Comparison of ENCODE assay signal across 15 cellular contexts in the genomic region with DNA sequence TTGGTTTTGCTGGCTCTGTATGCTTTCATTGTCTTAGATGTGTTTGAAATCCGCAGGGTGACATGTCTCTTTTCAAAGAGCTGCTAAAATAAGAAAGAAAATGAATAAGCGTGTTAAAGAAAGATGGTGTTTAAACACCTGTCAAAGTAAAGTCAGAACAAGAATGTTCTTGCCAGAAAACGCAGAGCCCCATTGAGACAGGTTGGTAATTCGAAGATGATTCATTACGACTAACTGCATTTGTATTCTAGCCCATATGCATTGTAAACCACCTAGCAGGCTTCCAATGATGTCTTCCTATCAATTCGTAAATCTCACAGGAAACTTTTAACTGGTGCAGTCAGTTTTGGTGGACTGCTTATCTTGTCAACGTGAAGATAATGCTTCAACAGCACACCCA. TPM values are rescaled to one million over a fixed set of nuclear protein-coding genes. Genes with fewer than 3 reads are reported as not detected.
DNase-seq lines count a peak whose midpoint lies in the region; ATAC-seq and TF ChIP-seq lines count a peak whose summit lies in the region.
"Had no signal": no experiment of that assay in that cellular context is flagged by ENCODE, and none has a peak within 500 bp of the region (broad histone marks: within the 10 kb centered on the region; RNA-seq: fewer than 3 reads in every experiment).

No MANE protein-coding gene starts in this region.

- no peaks in the 10 kb centered on the region for H3F3A ChIP-seq in PC-9 (ENCODE audit: insufficient read depth, low read depth)

- TF ChIP-seq POLR2A in spleen (IDR thresholded peaks at IDR 0.05): no peak

- H3K9me3 ChIP-seq in Panc1 (ENCODE audit: control insufficient read depth, insufficient read depth, low read depth, low read length) (no peaks in the 10 kb centered on the region), PC-9 (ENCODE audit: insufficient read depth, low read depth) (no peaks in the 10 kb centered on the region), spleen (no peaks in the 10 kb centered on the region)
- H3K9me3 ChIP-seq: BLaER1 had no signal

- H3K4me1 ChIP-seq in Panc1 (ENCODE audit: control insufficient read depth, insufficient read depth, low read length) (peaks cover 39% of the 10 kb centered on the region), PC-9 (replicated peaks; ENCODE audit: insufficient read depth) (peaks cover 17% of the 10 kb centered on the region; the same call in 1 of the 2 replicates), spleen (peaks cover 8 to 77% (median 47%) of the 10 kb centered on the region in 6 donors)

- H3K4me1 Mint-ChIP-seq in activated CD8-positive, alpha-beta T cell treated with anti-CD3 and anti-CD28 coated beads for 36 hours (ENCODE audit: low read depth): peaks cover 19% of the 10 kb centered on the region

- H2AFZ ChIP-seq in PC-9: no peak overlapping the region

- H3K4me2 ChIP-seq in PC-9: no peak overlapping the region
- H3K4me2 ChIP-seq: BLaER1 had no signal

- peaks cover 30% of the 10 kb centered on the region for H3K79me2 ChIP-seq in PC-9 (ENCODE audit: low read depth)

- DNase-seq in stimulated activated CD4-positive, alpha-beta T cell treated with anti-CD3 and anti-CD28 coated beads, Interleukin-4, amount 100 ng/mL, for 24 hours: peak; percentile 5
- DNase-seq in stimulated activated CD4-positive, alpha-beta T cell treated with anti-CD3 and anti-CD28 coated beads, Interleukin-2, amount 100 ng/mL, for 48 hours: no peak
- no peak for DNase-seq in Panc1 (ENCODE audit: low read depth, low spot score)
- DNase-seq in fibroblast of mammary gland (ENCODE audit: low read depth): peak; percentile 46
- no peak for DNase-seq in PC-9
- no peak for DNase-seq in spleen
- DNase-seq in activated CD8-positive, alpha-beta T cell treated with anti-CD3 and anti-CD28 coated beads for 36 hours: no peak
- DNase-seq: Karpas-422; left cardiac atrium; NCI-H2029 treated with DMSO at 0.1 percent for 48 hours; stimulated activated naive CD4-positive, alpha-beta T cell treated with Interleukin-2 at 50 U/mL for 16 hours; WERI-Rb-1 had no signal

- H4K20me1 ChIP-seq in PC-9 (ENCODE audit: insufficient read depth): no peaks in the 10 kb centered on the region
- H4K20me1 ChIP-seq: BLaER1 had no signal

- BruUV-seq in Panc1 (replicated peaks; lab: Mats Ljungman, UMichigan): no TSS peak
- no TSS peak for BruUV-seq in PC-9 (replicated peaks; lab: Mats Ljungman, UMichigan)

- H3K4me3 Mint-ChIP-seq in activated CD8-positive, alpha-beta T cell treated with anti-CD3 and anti-CD28 coated beads for 36 hours: no peak overlapping the region
- H3K4me3 Mint-ChIP-seq: brain had no signal

- no peaks in the 10 kb centered on the region for H3K9me2 ChIP-seq in PC-9 (ENCODE audit: insufficient read depth)

- no peaks in the 10 kb centered on the region for H3K27me3 Mint-ChIP-seq in activated CD8-positive, alpha-beta T cell treated with anti-CD3 and anti-CD28 coated beads for 36 hours

- WGBS in spleen, 5 donors: 81 to 91% (median 84%) methylated on average over 7 of the region's 7 CpGs

- intact Hi-C loops in Panc1 (cut with micrococcal nuclease; ENCODE audit: unreplicated experiment): no loop called here
- intact Hi-C loops in PC-9 (cut with micrococcal nuclease; ENCODE audit: unreplicated experiment): loop anchor here (5.0 kb wide), 2 partner anchors 53 to 148 kb away; partner anchors contain the start of gene LTV1
- intact Hi-C loops in spleen (cut with DNase I; ENCODE audit: low total_unique reads): no loop called here
- intact Hi-C loops in activated CD8-positive, alpha-beta T cell treated with anti-CD3 and anti-CD28 coated beads for 36 hours (cut with micrococcal nuclease): no loop called here

- no peak for ATAC-seq in Panc1
- ATAC-seq in HG02678 (IDR thresholded peaks at IDR 0.05; ENCODE audit: unreplicated experiment): no peak
- no peak for ATAC-seq in activated CD8-positive, alpha-beta T cell treated with anti-CD3 and anti-CD28 coated beads for 36 hours

- no peak overlapping the region for H3K27ac Mint-ChIP-seq in activated CD8-positive, alpha-beta T cell treated with anti-CD3 and anti-CD28 coated beads for 36 hours

- H3K36me3 ChIP-seq in Panc1 (ENCODE audit: control insufficient read depth, insufficient read depth, low read length) (no peaks in the 10 kb centered on the region), PC-9 (ENCODE audit: low read depth) (no peaks in the 10 kb centered on the region), spleen (no peaks in the 10 kb centered on the region)
- H3K36me3 ChIP-seq: BLaER1, WERI-Rb-1 had no signal

- no peak overlapping the region for H3K4me3 ChIP-seq in Panc1 (ENCODE audit: low read depth in 2 of 2, low read length in 2 of 2)
- no peak overlapping the region for H3K4me3 ChIP-seq in fibroblast of mammary gland (ENCODE audit: control insufficient read depth, low read depth, low read length)
- H3K4me3 ChIP-seq in PC-9: no peak overlapping the region
- no peak overlapping the region for H3K4me3 ChIP-seq in spleen
- H3K4me3 ChIP-seq: BLaER1 had no signal

- CTCF ChIA-PET in Panc1 (lab: Charles Lee) (no interaction called here), PC-9 (lab: Charles Lee) (no interaction called here)
- CTCF ChIA-PET in activated CD8-positive, alpha-beta T cell treated with anti-CD3 and anti-CD28 coated beads for 36 hours (lab: Charles Lee): no interaction called here

- in situ Hi-C loops in Panc1 (cut with HindIII; ENCODE audit: low pct_unique_long_range_greater_than_20kb, low sequenced_read_pairs): no loop called here

- TF ChIP-seq CTCF in Panc1 (IDR thresholded peaks at IDR 0.05) (no peak), fibroblast of mammary gland (conservative IDR thresholded peaks at IDR 0.05; ENCODE audit: control insufficient read depth, insufficient read depth, low read depth, low read length) (no peak), PC-9 (conservative IDR thresholded peaks at IDR 0.05) (no peak), spleen (IDR thresholded peaks at IDR 0.05 in 8 of 11, conservative IDR thresholded peaks at IDR 0.05 in 3 of 11) (no peak)
- no peak for TF ChIP-seq CTCF in activated CD8-positive, alpha-beta T cell treated with anti-CD3 and anti-CD28 coated beads for 36 hours (IDR thresholded peaks at IDR 0.05)

- peak overlapping the region; percentile 15; the same call in 1 of the 2 replicates for H3K27ac ChIP-seq in Panc1 (ENCODE audit: low read length)
- no peak overlapping the region for H3K27ac ChIP-seq in PC-9
- H3K27ac ChIP-seq in spleen: peak overlapping the region in 3 of 8 donors; percentile 62 to 74 (median 68)
- H3K27ac ChIP-seq: BLaER1, WERI-Rb-1 had no signal

- H3K9me3 Mint-ChIP-seq in activated CD8-positive, alpha-beta T cell treated with anti-CD3 and anti-CD28 coated beads for 36 hours: no peaks in the 10 kb centered on the region
- H3K9me3 Mint-ChIP-seq: brain had no signal

- H3K27me3 ChIP-seq in Panc1 (ENCODE audit: control insufficient read depth, insufficient read depth, low read length) (no peaks in the 10 kb centered on the region), PC-9 (ENCODE audit: insufficient read depth, low read depth) (no peaks in the 10 kb centered on the region), spleen (replicated peaks in 1 of 7) (no peaks in the 10 kb centered on the region)
- H3K27me3 ChIP-seq: BLaER1 had no signal

- POLR2A ChIA-PET in Panc1 (lab: Charles Lee): no interaction called here
- POLR2A ChIA-PET in PC-9 (lab: Charles Lee; ENCODE audit: unreplicated experiment): no interaction called here
- POLR2A ChIA-PET in activated CD8-positive, alpha-beta T cell treated with anti-CD3 and anti-CD28 coated beads for 36 hours (lab: Charles Lee): no interaction called here

- no peaks in the 10 kb centered on the region for H3K36me3 Mint-ChIP-seq in activated CD8-positive, alpha-beta T cell treated with anti-CD3 and anti-CD28 coated beads for 36 hours (ENCODE audit: low read depth)
- H3K36me3 Mint-ChIP-seq: brain had no signal

RNA-seq across cellular contexts. Expression of gene PHACTR2, which starts 16.8 kb away (rescaled TPM):
- total RNA-seq in Panc1 (2021; ENCODE audit: unreplicated experiment): 59.9 TPM
- polyA plus RNA-seq in Panc1 (2012; ENCODE audit: insufficient read length): 9.2 TPM
- 32.8 and 39.8 TPM in 2 replicates for total RNA-seq in PC-9 (2021)
- total RNA-seq in spleen: 100 to 1,000 TPM in 3 of 7 donors, 10 to 100 TPM in 4; 67.3 to 116 (median 82.4) TPM
- polyA plus RNA-seq in spleen: 10 to 100 TPM in 1 of 3 donors, 1 to 10 TPM in 2; 3.5 to 10.5 (median 4.0) TPM
- 10 to 100 TPM; 13.5 to 14.6 TPM for total RNA-seq in activated CD8-positive, alpha-beta T cell treated with anti-CD3 and anti-CD28 coated beads for 36 hours

Comparison
In these comparisons a context has a peak if more than half of its experiments do, and no peak if none do; other contexts are left out.
1. DNase-seq: peak in stimulated activated CD4-positive, alpha-beta T cell treated with anti-CD3 and anti-CD28 coated beads, Interleukin-4, amount 100 ng/mL, for 24 hours (single experiment) and fibroblast of mammary gland (single experiment); none in stimulated activated CD4-positive, alpha-beta T cell treated with anti-CD3 and anti-CD28 coated beads, Interleukin-2, amount 100 ng/mL, for 48 hours (0 of 2), Panc1 (single experiment), PC-9 (0 of 2), spleen (single experiment) and activated CD8-positive, alpha-beta T cell treated with anti-CD3 and anti-CD28 coated beads for 36 hours (single experiment).